22 cellular contexts compared by ENCODE assay signal in the genomic region with DNA sequence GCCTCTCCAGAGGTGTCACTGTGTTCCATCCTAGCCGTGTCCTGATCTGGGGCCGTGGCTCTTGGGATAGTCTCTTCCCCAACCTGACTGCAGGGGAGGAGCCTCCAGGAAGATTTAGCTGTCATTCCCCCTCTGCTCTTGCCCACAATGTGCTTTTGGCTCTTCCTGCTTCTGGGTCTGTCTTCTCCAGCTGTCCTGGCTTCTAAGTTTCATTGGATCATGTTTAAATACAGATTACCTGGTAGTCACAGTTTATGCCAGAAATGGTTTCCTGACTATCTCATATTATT.
"Had no signal": no experiment of that assay in that cellular context is flagged by ENCODE, and none has a peak within 500 bp of the region (broad histone marks: within the 10 kb centered on the region; RNA-seq: fewer than 3 reads in every experiment).

No MANE protein-coding gene starts in this region.

- H3K9me3 ChIP-seq: esophagus muscularis mucosa, gastroesophageal sphincter, left ventricle myocardium inferior, lower lobe of right lung, right atrium auricular region, suprapubic skin, thyroid gland had no signal

- H3K4me3 Mint-ChIP-seq: nephron, type B pancreatic cell had no signal

- H3K36me3 ChIP-seq: esophagus muscularis mucosa, gastroesophageal sphincter, left ventricle myocardium inferior, lower lobe of right lung, right atrium auricular region, suprapubic skin, thyroid gland had no signal

- H3K36me3 Mint-ChIP-seq: type B pancreatic cell had no signal

- H3K27me3 ChIP-seq: esophagus muscularis mucosa, gastroesophageal sphincter, right atrium auricular region, suprapubic skin, thyroid gland had no signal

- H3K27ac Mint-ChIP-seq: nephron, type B pancreatic cell had no signal

- H3K9me3 Mint-ChIP-seq: nephron, type B pancreatic cell had no signal

- H3K4me3 ChIP-seq: esophagus muscularis mucosa, gastroesophageal sphincter, left ventricle myocardium inferior, lower lobe of right lung, right atrium auricular region, suprapubic skin, thyroid gland had no signal

- DNase-seq: effector memory CD4-positive, alpha-beta T cell; foreskin fibroblast; glutamatergic neuron; kidney; left cardiac atrium; left ventricle myocardium inferior; lower lobe of right lung; mesenchymal stem cell; midbrain; occipital lobe; small intestine; stimulated activated CD4-positive, alpha-beta T cell treated with anti-CD3 and anti-CD28 coated beads, Interleukin-12 subunit alpha, Interleukin-12 subunit beta, amount 100 ng/mL, for 4 hours; stimulated activated naive CD8-positive, alpha-beta T cell treated with anti-CD3 and anti-CD28 coated beads, Interleukin-15, Interleukin-2, amounts not matched to agents 100 U/mL and 50 U/mL, for 24 hours; thyroid gland had no signal

- H3K27me3 Mint-ChIP-seq: type B pancreatic cell had no signal

- H3K27ac ChIP-seq: epithelial cell of prostate, esophagus muscularis mucosa, gastroesophageal sphincter, left ventricle myocardium inferior, lower lobe of right lung, parathyroid adenoma, right atrium auricular region, thyroid gland had no signal

- H3K4me1 ChIP-seq: esophagus muscularis mucosa, gastroesophageal sphincter, lower lobe of right lung, parathyroid adenoma, thyroid gland had no signal

- ATAC-seq: gastroesophageal sphincter; left cardiac atrium; lower lobe of right lung; stimulated activated naive CD8-positive, alpha-beta T cell treated with anti-CD3 and anti-CD28 coated beads, Interleukin-15, Interleukin-2, amounts not matched to agents 100 U/mL and 50 U/mL, for 24 hours had no signal
